In the genomic region with DNA sequence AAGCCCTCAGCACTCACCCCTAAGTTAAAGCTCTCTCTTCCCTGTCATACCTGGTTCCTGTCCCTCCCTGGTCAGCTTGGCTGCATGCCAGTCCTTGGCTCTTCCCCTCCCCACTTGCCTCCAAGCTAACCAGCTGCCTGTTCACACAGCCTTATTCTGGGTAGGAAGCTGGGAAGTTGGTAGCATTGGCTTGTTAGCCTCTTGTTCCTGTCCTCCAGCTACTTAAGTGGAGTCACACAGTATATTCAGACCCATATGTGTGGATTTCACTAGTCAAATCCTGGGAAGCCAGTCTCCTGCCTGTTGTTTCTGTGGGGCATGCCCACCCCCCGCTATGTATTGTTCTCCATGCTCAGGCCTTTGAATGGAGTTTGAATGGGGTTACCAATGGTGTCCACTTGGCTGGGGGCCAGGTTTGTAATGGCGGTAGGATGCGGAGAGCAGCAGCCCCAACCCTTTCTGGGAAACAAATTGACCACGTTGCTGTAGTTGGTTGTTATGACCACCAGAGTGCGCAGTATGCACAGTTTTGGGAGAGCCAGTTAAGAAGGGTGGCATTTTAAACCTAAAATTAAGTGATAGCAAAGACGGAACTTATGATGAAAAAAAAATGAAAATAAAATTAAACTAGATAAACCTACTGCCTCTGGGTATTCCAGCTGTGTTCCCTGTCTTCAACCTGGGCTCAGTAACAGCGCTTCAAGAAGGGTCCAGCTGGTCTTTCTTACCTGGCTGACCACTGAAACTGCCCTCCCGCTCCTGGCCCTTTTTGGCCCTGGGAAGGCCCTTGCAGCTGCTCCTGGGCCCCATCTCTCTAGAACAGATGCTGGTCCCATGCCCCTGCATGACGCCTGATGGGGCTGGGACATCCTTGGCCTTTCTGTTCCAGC, we compare ENCODE assay signal across 8 cellular contexts. TPM values are rescaled to one million over a fixed set of nuclear protein-coding genes. Genes with fewer than 3 reads are reported as not detected.
DNase-seq lines count a peak whose midpoint lies in the region; ATAC-seq and TF ChIP-seq lines count a peak whose summit lies in the region.

No MANE protein-coding gene starts in this region.

- peaks cover 10% of the 10 kb centered on the region for H3K4me1 Mint-ChIP-seq in activated T-helper 1 cell treated with anti-CD3 and anti-CD28 coated beads, Interleukin-12 subunit alpha, Interleukin-12 subunit beta, Interleukin-2, Interleukin-4 antibody, amounts not matched to agents 30 ng/mL and 10 ng/mL and 1 ng/mL, durations not matched to agents 14 hours and 24 hours and 36 hours (ENCODE audit: low read depth)

- intact Hi-C loops in activated T-helper 1 cell treated with anti-CD3 and anti-CD28 coated beads, Interleukin-12 subunit alpha, Interleukin-12 subunit beta, Interleukin-2, Interleukin-4 antibody, amounts not matched to agents 30 ng/mL and 10 ng/mL and 1 ng/mL, durations not matched to agents 14 hours and 24 hours and 36 hours (cut with micrococcal nuclease): loop anchor here (1.0 to 5.0 kb wide), 6 partner anchors 11 to 246 kb away; a partner anchor contains a TSS
- intact Hi-C loops in tibial artery (cut with DNase I; ENCODE audit: low total_unique reads): loop anchor here (2.0 to 10.0 kb wide), 2 partner anchors 64 to 142 kb away; no protein-coding TSS in a partner anchor

- peak; percentile 33 for DNase-seq in GM12864 (ENCODE audit: low read depth)
- DNase-seq in LoVo (ENCODE audit: low spot score): peak; percentile 82
- DNase-seq in RPMI8226: peak; percentile 86
- peak; percentile 64 for DNase-seq in activated T-helper 1 cell treated with anti-CD3 and anti-CD28 coated beads, Interleukin-12 subunit alpha, Interleukin-12 subunit beta, Interleukin-2, Interleukin-4 antibody, amounts not matched to agents 30 ng/mL and 10 ng/mL and 1 ng/mL, durations not matched to agents 14 hours and 24 hours and 36 hours (ENCODE audit: low spot score)
- peak; percentile 60 to 86 for DNase-seq in foreskin fibroblast
- peak in 46 of 56 donors; percentile 7 to 76 (median 37) for DNase-seq in nucleus accumbens (lab: John Stamatoyannopoulos, UW)
- DNase-seq in tibial artery: peak; percentile 60 to 78

- peaks cover 0 to 17% of the 10 kb centered on the region in 2 donors for H3K27me3 ChIP-seq in tibial artery

- H3K9me3 Mint-ChIP-seq in activated T-helper 1 cell treated with anti-CD3 and anti-CD28 coated beads, Interleukin-12 subunit alpha, Interleukin-12 subunit beta, Interleukin-2, Interleukin-4 antibody, amounts not matched to agents 30 ng/mL and 10 ng/mL and 1 ng/mL, durations not matched to agents 14 hours and 24 hours and 36 hours: no peaks in the 10 kb centered on the region

- no peak overlapping the region for H3K27ac ChIP-seq in tibial artery

- TF ChIP-seq CTCF in GM12864 (IDR thresholded peaks at IDR 0.05; ENCODE audit: low read depth, low read length, missing control alignments): peak; percentile 75
- TF ChIP-seq CTCF in foreskin fibroblast (IDR thresholded peaks at IDR 0.05; ENCODE audit: low read depth, low read length): peak; percentile 76
- TF ChIP-seq CTCF in tibial artery (IDR thresholded peaks at IDR 0.05): peak; percentile 81 to 83

- no peak overlapping the region for H3K27ac Mint-ChIP-seq in activated T-helper 1 cell treated with anti-CD3 and anti-CD28 coated beads, Interleukin-12 subunit alpha, Interleukin-12 subunit beta, Interleukin-2, Interleukin-4 antibody, amounts not matched to agents 30 ng/mL and 10 ng/mL and 1 ng/mL, durations not matched to agents 14 hours and 24 hours and 36 hours

- H3K4me3 Mint-ChIP-seq in activated T-helper 1 cell treated with anti-CD3 and anti-CD28 coated beads, Interleukin-12 subunit alpha, Interleukin-12 subunit beta, Interleukin-2, Interleukin-4 antibody, amounts not matched to agents 30 ng/mL and 10 ng/mL and 1 ng/mL, durations not matched to agents 14 hours and 24 hours and 36 hours: no peak overlapping the region

- H3K4me3 ChIP-seq in GM12864 (ENCODE audit: low read depth, low read length) (no peak overlapping the region), foreskin fibroblast (ENCODE audit: low read depth in 1 of 2, low read length in 2 of 2) (no peak overlapping the region), tibial artery (no peak overlapping the region)

- peaks cover 0 to 8% (median 0%) of the 10 kb centered on the region in 4 donors for H3K4me1 ChIP-seq in tibial artery

- H3K36me3 Mint-ChIP-seq in activated T-helper 1 cell treated with anti-CD3 and anti-CD28 coated beads, Interleukin-12 subunit alpha, Interleukin-12 subunit beta, Interleukin-2, Interleukin-4 antibody, amounts not matched to agents 30 ng/mL and 10 ng/mL and 1 ng/mL, durations not matched to agents 14 hours and 24 hours and 36 hours (ENCODE audit: low read depth): no peaks in the 10 kb centered on the region

- ATAC-seq in GM21528 (IDR thresholded peaks at IDR 0.05; ENCODE audit: low FRiP score, unreplicated experiment): no peak

- peaks cover 25% of the 10 kb centered on the region for H3K27me3 Mint-ChIP-seq in activated T-helper 1 cell treated with anti-CD3 and anti-CD28 coated beads, Interleukin-12 subunit alpha, Interleukin-12 subunit beta, Interleukin-2, Interleukin-4 antibody, amounts not matched to agents 30 ng/mL and 10 ng/mL and 1 ng/mL, durations not matched to agents 14 hours and 24 hours and 36 hours (ENCODE audit: insufficient read depth)

- no peaks in the 10 kb centered on the region for H3K9me3 ChIP-seq in tibial artery

- H3K36me3 ChIP-seq in tibial artery: no peaks in the 10 kb centered on the region

RNA-seq across cellular contexts. Expression of a gene that starts 10.7 kb away (rescaled TPM):
- total RNA-seq in activated T-helper 1 cell treated with anti-CD3 and anti-CD28 coated beads, Interleukin-12 subunit alpha, Interleukin-12 subunit beta, Interleukin-2, Interleukin-4 antibody, amounts not matched to agents 30 ng/mL and 10 ng/mL and 1 ng/mL, durations not matched to agents 14 hours and 24 hours and 36 hours: 2,822 and 2,924 TPM in 2 replicates

RNA-seq across cellular contexts. Expression of a gene that starts 37.2 kb away (rescaled TPM):
- total RNA-seq in activated T-helper 1 cell treated with anti-CD3 and anti-CD28 coated beads, Interleukin-12 subunit alpha, Interleukin-12 subunit beta, Interleukin-2, Interleukin-4 antibody, amounts not matched to agents 30 ng/mL and 10 ng/mL and 1 ng/mL, durations not matched to agents 14 hours and 24 hours and 36 hours: 15.3 and 16.0 TPM in 2 replicates

RNA-seq across cellular contexts. Expression of a gene that starts 44.4 kb away (rescaled TPM):
- 2.5 and 2.8 TPM in 2 replicates for total RNA-seq in activated T-helper 1 cell treated with anti-CD3 and anti-CD28 coated beads, Interleukin-12 subunit alpha, Interleukin-12 subunit beta, Interleukin-2, Interleukin-4 antibody, amounts not matched to agents 30 ng/mL and 10 ng/mL and 1 ng/mL, durations not matched to agents 14 hours and 24 hours and 36 hours

Comparison
In these comparisons a context has a peak if more than half of its experiments do, and no peak if none do; other contexts are left out.
1. DNase-seq: peak in every context shown above with its lines; median percentile 86 in RPMI8226; 82 in LoVo; 73 in foreskin fibroblast; 69 in tibial artery; 64 in activated T-helper 1 cell treated with anti-CD3 and anti-CD28 coated beads, Interleukin-12 subunit alpha, Interleukin-12 subunit beta, Interleukin-2, Interleukin-4 antibody, amounts not matched to agents 30 ng/mL and 10 ng/mL and 1 ng/mL, durations not matched to agents 14 hours and 24 hours and 36 hours; 37 in nucleus accumbens; 33 in GM12864.